16 cellular contexts compared by ENCODE assay signal in genomic region chr5:176844706-176845391, GRCh38. TPM values are rescaled to one million over a fixed set of nuclear protein-coding genes. Genes with fewer than 3 reads are reported as not detected.
DNase-seq lines count a peak whose midpoint lies in the region; ATAC-seq and TF ChIP-seq lines count a peak whose summit lies in the region.
"Had no signal": no experiment of that assay in that cellular context is flagged by ENCODE, and none has a peak within 500 bp of the region (broad histone marks: within the 10 kb centered on the region; RNA-seq: fewer than 3 reads in every experiment).

No MANE protein-coding gene starts in this region.

- H3K27me3 Mint-ChIP-seq in HFFc6 (ENCODE audit: insufficient read depth) (peaks cover 37% of the 10 kb centered on the region), endothelial cell (ENCODE audit: unreplicated experiment) (peaks cover 3% of the 10 kb centered on the region), WTC11 (ENCODE audit: low read depth) (peaks cover 6% of the 10 kb centered on the region)

- H3F3A ChIP-seq in PC-9 (ENCODE audit: insufficient read depth, low read depth), result peaks cover 16% of the 10 kb centered on the region; the same call in 1 of the 2 replicates

- peaks cover 8% of the 10 kb centered on the region for H3K4me1 Mint-ChIP-seq in HFFc6 (ENCODE audit: low read depth)
- H3K4me1 Mint-ChIP-seq in endothelial cell (ENCODE audit: unreplicated experiment), result no peaks in the 10 kb centered on the region
- H3K4me1 Mint-ChIP-seq in WTC11, result peaks cover 8% of the 10 kb centered on the region

- H3K4me1 ChIP-seq in BLaER1 (peaks cover 26% of the 10 kb centered on the region), PC-9 (replicated peaks; ENCODE audit: insufficient read depth) (peaks cover 27% of the 10 kb centered on the region)

- H3K9ac ChIP-seq in BLaER1, result no peak overlapping the region

- H2AFZ ChIP-seq in PC-9, result peak overlapping the region; percentile 67

- H3K79me2 ChIP-seq in PC-9 (ENCODE audit: low read depth), result no peaks in the 10 kb centered on the region

- DNase-seq in HFFc6, result peak; percentile 17
- DNase-seq in PC-9, result peak; percentile 75 to 85
- no peak for DNase-seq in endothelial cell (ENCODE audit: low spot score)
- no peak for DNase-seq in WTC11 (ENCODE audit: low spot score)
- no peak for DNase-seq in stimulated activated CD4-positive, alpha-beta T cell treated with anti-CD3 and anti-CD28 coated beads, Interleukin-4, amount 100 ng/mL, for 4 hours
- DNase-seq in NCI-H2081 treated with DMSO at 0.1 percent for 48 hours (lab: John Stamatoyannopoulos, UW), result no peak
- DNase-seq: activated CD4-positive, alpha-beta T cell treated with anti-CD3 and anti-CD28 coated beads for 1 hour; activated effector memory CD4-positive, alpha-beta T cell treated with Interleukin-2 at 50 U/mL for 16 hours; glutamatergic neuron; Karpas-422; stimulated activated CD4-positive, alpha-beta T cell treated with anti-CD3 and anti-CD28 coated beads, Interleukin-4, amount 100 ng/mL, for 1 hour had no signal

- H4K20me1 ChIP-seq in BLaER1 (peaks cover 49% of the 10 kb centered on the region; the same call in 1 of the 2 replicates), PC-9 (ENCODE audit: insufficient read depth) (no peaks in the 10 kb centered on the region)

- no peak for ATAC-seq in WTC11
- no peak for ATAC-seq in GM21576 (IDR thresholded peaks at IDR 0.05; ENCODE audit: unreplicated experiment)

- H3K9me3 ChIP-seq in BLaER1 (no peaks in the 10 kb centered on the region), PC-9 (ENCODE audit: insufficient read depth, low read depth) (no peaks in the 10 kb centered on the region)

- H3K4me3 Mint-ChIP-seq in HFFc6 (peak overlapping the region; percentile 64; the same call in 1 of the 2 replicates), endothelial cell (ENCODE audit: unreplicated experiment) (no peak overlapping the region), WTC11 (no peak overlapping the region)
- H3K4me3 Mint-ChIP-seq: dendritic cell treated with granulocyte-macrophage colony-stimulating factor and Interleukin-4, amounts not matched to agents 40 ng/mL and 50 ng/mL, for 4 days had no signal

- peak overlapping the region; percentile 73 for H3K4me2 ChIP-seq in BLaER1
- H3K4me2 ChIP-seq in PC-9, result peak overlapping the region; percentile 73

- intact Hi-C loops in PC-9 (cut with micrococcal nuclease; ENCODE audit: unreplicated experiment), result loop anchor here (2.0 kb wide), 1 partner anchor 22 kb away; no protein-coding TSS in a partner anchor

- H3K27me3 ChIP-seq in BLaER1, result peaks cover 30% of the 10 kb centered on the region
- H3K27me3 ChIP-seq in PC-9 (ENCODE audit: insufficient read depth, low read depth), result no peaks in the 10 kb centered on the region

- H3K4me3 ChIP-seq in BLaER1 (no peak overlapping the region), PC-9 (peak overlapping the region; percentile 27; the same call in 1 of the 2 replicates)
- H3K4me3 ChIP-seq: lung had no signal

- no peaks in the 10 kb centered on the region for H3K9me2 ChIP-seq in PC-9 (ENCODE audit: insufficient read depth)

- POLR2A ChIA-PET in PC-9 (lab: Charles Lee; ENCODE audit: unreplicated experiment), result interaction anchor here (0.6 kb wide), 1 partner anchor 130 kb away, joined by 6 read pairs; no protein-coding TSS in a partner anchor
- POLR2A ChIA-PET in WTC11 (lab: Charles Lee), result no interaction called here

- no peak overlapping the region for H3K27ac ChIP-seq in BLaER1
- peak overlapping the region; percentile 72 for H3K27ac ChIP-seq in PC-9

- H3K36me3 ChIP-seq in BLaER1, result no peaks in the 10 kb centered on the region
- no peaks in the 10 kb centered on the region for H3K36me3 ChIP-seq in PC-9 (ENCODE audit: low read depth)

- H3K27ac Mint-ChIP-seq in HFFc6, result no peak overlapping the region
- H3K27ac Mint-ChIP-seq in endothelial cell (ENCODE audit: unreplicated experiment), result peak overlapping the region; percentile 18
- no peak overlapping the region for H3K27ac Mint-ChIP-seq in WTC11
- H3K27ac Mint-ChIP-seq: dendritic cell treated with granulocyte-macrophage colony-stimulating factor and Interleukin-4, amounts not matched to agents 40 ng/mL and 50 ng/mL, for 4 days had no signal

- TF ChIP-seq CTCF in HFFc6 (IDR thresholded peaks at IDR 0.05) (no peak), PC-9 (conservative IDR thresholded peaks at IDR 0.05) (no peak), endothelial cell (IDR thresholded peaks at IDR 0.05; ENCODE audit: unreplicated experiment) (no peak), WTC11 (IDR thresholded peaks at IDR 0.05) (no peak)

- H3K36me3 Mint-ChIP-seq in HFFc6 (ENCODE audit: low read depth) (no peaks in the 10 kb centered on the region), endothelial cell (ENCODE audit: low read depth, unreplicated experiment) (no peaks in the 10 kb centered on the region), WTC11 (no peaks in the 10 kb centered on the region)

- no TSS peak for BruUV-seq in PC-9 (replicated peaks; lab: Mats Ljungman, UMichigan)

- no peaks in the 10 kb centered on the region for H3K9me3 Mint-ChIP-seq in HFFc6
- no peaks in the 10 kb centered on the region for H3K9me3 Mint-ChIP-seq in endothelial cell (ENCODE audit: unreplicated experiment)
- H3K9me3 Mint-ChIP-seq in WTC11, result no peaks in the 10 kb centered on the region
- H3K9me3 Mint-ChIP-seq: dendritic cell treated with granulocyte-macrophage colony-stimulating factor and Interleukin-4, amounts not matched to agents 40 ng/mL and 50 ng/mL, for 4 days had no signal

- CTCF ChIA-PET in PC-9 (lab: Charles Lee) (no interaction called here), WTC11 (lab: Charles Lee) (interaction anchor here (1.3 to 2.8 kb wide), 2 partner anchors 144 to 184 kb away, joined by 4 to 17 read pairs; no protein-coding TSS in a partner anchor)

TF ChIP-seq in WTC11, 78 proteins besides CTCF, POLR2A, EP300 and RAD21 (continues in another document):
- TF ChIP-seq TEAD4 (CRISPR knock-in tag; IDR thresholded peaks at IDR 0.05), result no peak
- no peak for TF ChIP-seq ATF2 (CRISPR knock-in tag; IDR thresholded peaks at IDR 0.05; ENCODE audit: borderline replicate concordance, low read depth)
- TF ChIP-seq PRRX2 (CRISPR knock-in tag; IDR thresholded peaks at IDR 0.05), result no peak
- no peak for TF ChIP-seq CREB1 (CRISPR knock-in tag; IDR thresholded peaks at IDR 0.05)
- no peak for TF ChIP-seq EMX1 (CRISPR knock-in tag; IDR thresholded peaks at IDR 0.05)
- TF ChIP-seq KAT7 (CRISPR knock-in tag; IDR thresholded peaks at IDR 0.05; ENCODE audit: borderline replicate concordance), result no peak
- TF ChIP-seq E2F1 (CRISPR knock-in tag; IDR thresholded peaks at IDR 0.05), result no peak
- TF ChIP-seq PRDM15 (CRISPR knock-in tag; IDR thresholded peaks at IDR 0.05), result no peak
- TF ChIP-seq NFATC4 (CRISPR knock-in tag; IDR thresholded peaks at IDR 0.05), result no peak

RNA-seq across cellular contexts. Expression of gene UNC5A, which starts 34.5 kb away (rescaled TPM):
- not detected for total RNA-seq in HFFc6 (2021; fragmentation: NEBNext Ultra II Directional; extraction: Animal tissue kit (Norgen Biotek cat#: 25700))
- total RNA-seq in PC-9 (2021) (3.1 and 3.6 TPM in 2 replicates), endothelial cell (ENCODE audit: unreplicated experiment) (not detected), WTC11 (2021) (7.9 to 10.2 TPM (median 9.4 TPM) in 3 replicates)
- total RNA-seq: osteoblast had no signal

RNA-seq across cellular contexts. Expression of gene HK3, which starts 54.3 kb away (rescaled TPM):
- total RNA-seq in HFFc6 (2021; fragmentation: NEBNext Ultra II Directional; extraction: Animal tissue kit (Norgen Biotek cat#: 25700)), result not detected
- total RNA-seq in PC-9 (2021) (not detected in 2 replicates), endothelial cell (ENCODE audit: unreplicated experiment) (0.51 TPM), WTC11 (2021) (0.17 to 0.18 TPM in 2 of 3 replicates, not detected in the other)

Comparison
In these comparisons a context has a peak if more than half of its experiments do, and no peak if none do; other contexts are left out.
1. DNase-seq: peak in HFFc6 (single experiment) and PC-9 (2 of 2); none in endothelial cell (single experiment), WTC11 (single experiment), stimulated activated CD4-positive, alpha-beta T cell treated with anti-CD3 and anti-CD28 coated beads, Interleukin-4, amount 100 ng/mL, for 4 hours (0 of 2) and NCI-H2081 treated with DMSO at 0.1 percent for 48 hours (single experiment).